In the genomic region with DNA sequence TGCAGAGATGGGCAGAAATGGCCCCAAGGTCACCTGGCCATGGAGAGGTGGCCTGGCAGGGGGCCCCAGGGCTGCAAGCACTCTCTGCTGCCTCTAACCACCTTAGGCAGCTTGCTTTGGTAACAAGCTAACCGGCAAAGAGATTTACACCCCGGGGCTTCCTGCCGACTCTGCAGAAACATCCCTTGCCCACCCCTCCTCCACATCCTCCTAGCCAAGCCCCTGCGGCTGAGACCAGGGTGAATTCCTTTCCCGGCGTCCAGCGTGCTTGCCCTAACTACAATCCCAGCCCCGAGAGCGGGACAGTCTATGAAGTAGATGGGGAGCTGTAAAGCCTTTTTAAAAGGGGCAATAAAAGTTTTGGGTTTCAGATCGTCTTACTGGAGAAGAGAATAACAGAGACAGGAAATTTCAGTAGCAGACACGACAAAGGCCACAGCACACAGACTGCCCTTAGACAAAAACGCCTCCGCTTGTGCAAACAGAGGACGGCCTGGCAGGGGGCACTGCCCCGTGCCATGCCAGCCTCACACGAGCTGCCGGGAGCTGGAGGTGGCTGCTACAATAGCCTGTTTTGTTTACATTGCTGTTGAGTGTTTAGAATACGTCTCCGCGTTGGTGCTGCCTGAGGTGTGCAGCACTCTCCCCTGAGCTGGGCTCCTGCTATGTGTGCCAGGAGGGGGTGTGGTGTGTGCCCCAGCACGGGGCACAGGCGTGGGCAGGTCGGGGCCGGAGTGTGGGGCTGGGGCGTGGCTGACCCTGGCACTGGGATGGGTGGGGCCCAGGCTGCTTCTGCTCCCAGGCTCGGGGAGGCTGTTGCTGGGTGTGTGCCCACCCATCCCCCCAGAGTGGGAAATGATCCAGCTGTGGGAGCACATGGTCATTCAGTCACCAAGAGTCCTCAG, we compare ENCODE assay signal across 9 cellular contexts. TPM values are rescaled to one million over a fixed set of nuclear protein-coding genes. Genes with fewer than 3 reads are reported as not detected.
A peak's percentile ranks its signal among the peaks of the same experiment; 100 is the strongest.
DNase-seq lines count a peak whose midpoint lies in the region; ATAC-seq and TF ChIP-seq lines count a peak whose summit lies in the region.
"Had no signal": no experiment of that assay in that cellular context is flagged by ENCODE, and none has a peak within 500 bp of the region (broad histone marks: within the 10 kb centered on the region; RNA-seq: fewer than 3 reads in every experiment).

No MANE protein-coding gene starts in this region.

- no peaks in the 10 kb centered on the region for H3K9me3 ChIP-seq in PC-9 (ENCODE audit: insufficient read depth, low read depth)
- peaks cover 3% of the 10 kb centered on the region for H3K9me3 ChIP-seq in fibroblast of lung (ENCODE audit: control insufficient read depth, insufficient read depth, low read depth, low read length)
- no peaks in the 10 kb centered on the region for H3K9me3 ChIP-seq in gastroesophageal sphincter
- no peaks in the 10 kb centered on the region for H3K9me3 ChIP-seq in aorta (ENCODE audit: control insufficient read depth, low read length)
- H3K9me3 ChIP-seq: heart left ventricle had no signal

- ATAC-seq in gastroesophageal sphincter (no peak), aorta (ENCODE audit: low FRiP score) (no peak)

- H3K9ac ChIP-seq in fibroblast of lung (ENCODE audit: insufficient read depth, low read length): no peak overlapping the region

- POLR2A ChIA-PET in activated CD4-positive, alpha-beta memory T cell treated with anti-CD3 and anti-CD28 coated beads for 36 hours (lab: Charles Lee): no interaction called here
- POLR2A ChIA-PET in activated CD4-positive, alpha-beta memory T cell treated with anti-CD3 and anti-CD28 coated beads, Interleukin-2, amount 10 ng/mL, durations not matched to agents 7 days and 5 days (lab: Charles Lee): no interaction called here
- POLR2A ChIA-PET in PC-9 (lab: Charles Lee; ENCODE audit: unreplicated experiment): interaction anchor here (0.6 to 0.7 kb wide), 3 partner anchors 183 to 1991 kb away, joined by 4 to 10 read pairs (median 7); no protein-coding TSS in a partner anchor

- no peak for TF ChIP-seq POLR2A in gastroesophageal sphincter (IDR thresholded peaks at IDR 0.05)

- peaks cover 8% of the 10 kb centered on the region for H3K4me1 Mint-ChIP-seq in activated CD4-positive, alpha-beta memory T cell treated with anti-CD3 and anti-CD28 coated beads for 36 hours (ENCODE audit: low read depth)
- peaks cover 7% of the 10 kb centered on the region for H3K4me1 Mint-ChIP-seq in activated CD4-positive, alpha-beta memory T cell treated with anti-CD3 and anti-CD28 coated beads, Interleukin-2, amount 10 ng/mL, durations not matched to agents 7 days and 5 days

- no peak for TF ChIP-seq EP300 in gastroesophageal sphincter (IDR thresholded peaks at IDR 0.05)

- no TSS peak for BruUV-seq in PC-9 (replicated peaks; lab: Mats Ljungman, UMichigan)

- no peaks in the 10 kb centered on the region for H3K36me3 Mint-ChIP-seq in activated CD4-positive, alpha-beta memory T cell treated with anti-CD3 and anti-CD28 coated beads for 36 hours
- no peaks in the 10 kb centered on the region for H3K36me3 Mint-ChIP-seq in activated CD4-positive, alpha-beta memory T cell treated with anti-CD3 and anti-CD28 coated beads, Interleukin-2, amount 10 ng/mL, durations not matched to agents 7 days and 5 days (ENCODE audit: low read depth)

- WGBS in gastroesophageal sphincter (ENCODE audit: low coverage in 1 of 2), 2 donors: 0 to 6% methylated on average over 2 to 8 of the region's 26 CpGs
- WGBS in aorta, 2 donors: 4 to 6% methylated on average over 26 of the region's 26 CpGs

- H3K79me2 ChIP-seq in PC-9 (ENCODE audit: low read depth) (no peaks in the 10 kb centered on the region), fibroblast of lung (ENCODE audit: control insufficient read depth, insufficient read depth, low read length) (no peaks in the 10 kb centered on the region)

- H4K20me1 ChIP-seq in PC-9 (ENCODE audit: insufficient read depth) (no peaks in the 10 kb centered on the region), fibroblast of lung (ENCODE audit: control insufficient read depth, extremely low read depth, insufficient read depth, low read length) (no peaks in the 10 kb centered on the region)

- H3K9me2 ChIP-seq in PC-9 (ENCODE audit: insufficient read depth): no peaks in the 10 kb centered on the region

- no peaks in the 10 kb centered on the region for H3K27me3 Mint-ChIP-seq in activated CD4-positive, alpha-beta memory T cell treated with anti-CD3 and anti-CD28 coated beads for 36 hours
- H3K27me3 Mint-ChIP-seq in activated CD4-positive, alpha-beta memory T cell treated with anti-CD3 and anti-CD28 coated beads, Interleukin-2, amount 10 ng/mL, durations not matched to agents 7 days and 5 days: no peaks in the 10 kb centered on the region

- no peak for TF ChIP-seq CTCF in PC-9 (conservative IDR thresholded peaks at IDR 0.05)
- no peak for TF ChIP-seq CTCF in fibroblast of lung (conservative IDR thresholded peaks at IDR 0.05 in 1 of 2, IDR thresholded peaks at IDR 0.05 in 1 of 2; ENCODE audit: low read depth in 1 of 2, low read length in 2 of 2)
- TF ChIP-seq CTCF in gastroesophageal sphincter (IDR thresholded peaks at IDR 0.05): no peak

- intact Hi-C loops in activated CD4-positive, alpha-beta memory T cell treated with anti-CD3 and anti-CD28 coated beads for 36 hours (cut with micrococcal nuclease): no loop called here
- intact Hi-C loops in PC-9 (cut with micrococcal nuclease; ENCODE audit: unreplicated experiment) (loop anchor here (10.0 kb wide), 1 partner anchor 225 kb away; a partner anchor contains a TSS), aorta (cut with DNase I) (no loop called here)

- H3K36me3 ChIP-seq in PC-9 (ENCODE audit: low read depth): no peaks in the 10 kb centered on the region
- no peaks in the 10 kb centered on the region for H3K36me3 ChIP-seq in fibroblast of lung (ENCODE audit: control insufficient read depth, insufficient read depth, low read length)
- no peaks in the 10 kb centered on the region for H3K36me3 ChIP-seq in gastroesophageal sphincter
- H3K36me3 ChIP-seq in aorta (ENCODE audit: control insufficient read depth in 1 of 2, insufficient read depth in 2 of 2, low read length in 1 of 2): no peaks in the 10 kb centered on the region
- H3K36me3 ChIP-seq: heart left ventricle had no signal

- peaks cover 33% of the 10 kb centered on the region for H3K27me3 ChIP-seq in PC-9 (ENCODE audit: insufficient read depth, low read depth)
- H3K27me3 ChIP-seq in fibroblast of lung (ENCODE audit: control insufficient read depth, insufficient read depth, low read length): peaks cover 5% of the 10 kb centered on the region
- H3K27me3 ChIP-seq in gastroesophageal sphincter: peaks cover 31% of the 10 kb centered on the region
- no peaks in the 10 kb centered on the region for H3K27me3 ChIP-seq in aorta (ENCODE audit: control insufficient read depth in 1 of 2, insufficient read depth in 2 of 2, low read length in 1 of 2)
- H3K27me3 ChIP-seq: heart left ventricle had no signal

- H3K27ac ChIP-seq in PC-9: no peak overlapping the region
- H3K27ac ChIP-seq in fibroblast of lung (ENCODE audit: insufficient read depth, low read length): no peak overlapping the region
- no peak overlapping the region for H3K27ac ChIP-seq in gastroesophageal sphincter
- H3K27ac ChIP-seq in aorta (ENCODE audit: low read depth in 1 of 2, low read length in 2 of 2): no peak overlapping the region
- H3K27ac ChIP-seq: heart left ventricle had no signal

- H2AFZ ChIP-seq in PC-9 (no peak overlapping the region), fibroblast of lung (ENCODE audit: low read length) (no peak overlapping the region)

- H3K4me1 ChIP-seq in PC-9 (replicated peaks; ENCODE audit: insufficient read depth) (peaks cover 22% of the 10 kb centered on the region), fibroblast of lung (ENCODE audit: control insufficient read depth, extremely low read depth, insufficient read depth, low read length) (peaks cover 11% of the 10 kb centered on the region), gastroesophageal sphincter (peaks cover 0 to 47% (median 27%) of the 10 kb centered on the region in 3 donors), aorta (ENCODE audit: control insufficient read depth in 1 of 2, insufficient read depth in 2 of 2, low read length in 2 of 2) (no peaks in the 10 kb centered on the region)

- peaks cover 13% of the 10 kb centered on the region; the same call in 1 of the 2 replicates for H3F3A ChIP-seq in PC-9 (ENCODE audit: insufficient read depth, low read depth)

- no peaks in the 10 kb centered on the region for H3K9me3 Mint-ChIP-seq in activated CD4-positive, alpha-beta memory T cell treated with anti-CD3 and anti-CD28 coated beads for 36 hours
- no peaks in the 10 kb centered on the region for H3K9me3 Mint-ChIP-seq in activated CD4-positive, alpha-beta memory T cell treated with anti-CD3 and anti-CD28 coated beads, Interleukin-2, amount 10 ng/mL, durations not matched to agents 7 days and 5 days

- DNase-seq in activated CD4-positive, alpha-beta memory T cell treated with anti-CD3 and anti-CD28 coated beads for 36 hours: peak; percentile 16
- no peak for DNase-seq in activated CD4-positive, alpha-beta memory T cell treated with anti-CD3 and anti-CD28 coated beads, Interleukin-2, amount 10 ng/mL, durations not matched to agents 7 days and 5 days
- DNase-seq in PC-9 (peak in 1 of 2 experiments; percentile 55), fibroblast of lung (ENCODE audit: low read depth in 2 of 2) (no peak), retina (peak; percentile 61), aorta (no peak), ureter (ENCODE audit: low spot score) (no peak)

- peak overlapping the region; percentile 63 for H3K4me2 ChIP-seq in PC-9
- H3K4me2 ChIP-seq in fibroblast of lung (ENCODE audit: extremely low read depth, insufficient read depth, low read length): peak overlapping the region; percentile 51

- CTCF ChIA-PET in activated CD4-positive, alpha-beta memory T cell treated with anti-CD3 and anti-CD28 coated beads for 36 hours (lab: Charles Lee): interaction anchor here (1.1 kb wide), 1 partner anchor 9 kb away, joined by 3 read pairs; no protein-coding TSS in a partner anchor
- CTCF ChIA-PET in activated CD4-positive, alpha-beta memory T cell treated with anti-CD3 and anti-CD28 coated beads, Interleukin-2, amount 10 ng/mL, durations not matched to agents 7 days and 5 days (lab: Charles Lee): no interaction called here
- CTCF ChIA-PET in PC-9 (lab: Charles Lee): interaction anchor here (0.5 to 0.6 kb wide), 2 partner anchors 273 to 487 kb away, joined by 3 read pairs; no protein-coding TSS in a partner anchor

- H3K27ac Mint-ChIP-seq in activated CD4-positive, alpha-beta memory T cell treated with anti-CD3 and anti-CD28 coated beads for 36 hours: no peak overlapping the region
- no peak overlapping the region for H3K27ac Mint-ChIP-seq in activated CD4-positive, alpha-beta memory T cell treated with anti-CD3 and anti-CD28 coated beads, Interleukin-2, amount 10 ng/mL, durations not matched to agents 7 days and 5 days

- no peak overlapping the region for H3K4me3 Mint-ChIP-seq in activated CD4-positive, alpha-beta memory T cell treated with anti-CD3 and anti-CD28 coated beads for 36 hours
- no peak overlapping the region for H3K4me3 Mint-ChIP-seq in activated CD4-positive, alpha-beta memory T cell treated with anti-CD3 and anti-CD28 coated beads, Interleukin-2, amount 10 ng/mL, durations not matched to agents 7 days and 5 days

- H3K4me3 ChIP-seq in PC-9: peak overlapping the region; percentile 13; the same call in 1 of the 2 replicates
- H3K4me3 ChIP-seq in fibroblast of lung (replicated peaks in 1 of 4; ENCODE audit: control extremely low read depth in 1 of 4, insufficient read depth in 1 of 4, low read depth in 3 of 4, low read length in 4 of 4): no peak overlapping the region
- H3K4me3 ChIP-seq in gastroesophageal sphincter: no peak overlapping the region
- H3K4me3 ChIP-seq in aorta (ENCODE audit: low read length in 2 of 2): no peak overlapping the region
- H3K4me3 ChIP-seq: heart left ventricle had no signal

RNA-seq across cellular contexts. Expression of a gene that starts 15.3 kb away (rescaled TPM):
- total RNA-seq in activated CD4-positive, alpha-beta memory T cell treated with anti-CD3 and anti-CD28 coated beads for 36 hours: not detected
- not detected for total RNA-seq in activated CD4-positive, alpha-beta memory T cell treated with anti-CD3 and anti-CD28 coated beads, Interleukin-2, amount 10 ng/mL, durations not matched to agents 7 days and 5 days
- not detected in 2 replicates for total RNA-seq in PC-9 (2021)
- not detected in 2 replicates for total RNA-seq in fibroblast of lung
- polyA plus RNA-seq in fibroblast of lung: not detected in 2 replicates
- not detected in 2 replicates for polyA plus RNA-seq in fibroblast of lung (2012)
- 1.4 TPM in 1 of 2 replicates, not detected in the other for polyA minus RNA-seq in fibroblast of lung (ENCODE audit: low replicate concordance)
- not detected for total RNA-seq in gastroesophageal sphincter
- total RNA-seq in aorta: not detected
- not detected for polyA plus RNA-seq in aorta
- not detected for total RNA-seq in ureter
- total RNA-seq: heart left ventricle had no signal
- polyA plus RNA-seq: heart left ventricle had no signal

RNA-seq across cellular contexts. Expression of a gene that starts 25.1 kb away (rescaled TPM):
- total RNA-seq in activated CD4-positive, alpha-beta memory T cell treated with anti-CD3 and anti-CD28 coated beads for 36 hours: under 1 TPM; 0.05 to 0.07 TPM
- total RNA-seq in activated CD4-positive, alpha-beta memory T cell treated with anti-CD3 and anti-CD28 coated beads, Interleukin-2, amount 10 ng/mL, durations not matched to agents 7 days and 5 days: not detected
- 0.39 and 0.50 TPM in 2 replicates for total RNA-seq in PC-9 (2021)
- under 0.01 TPM in 2 replicates for total RNA-seq in fibroblast of lung
- 0.09 TPM in 1 of 2 replicates, not detected in the other for polyA plus RNA-seq in fibroblast of lung
- polyA plus RNA-seq in fibroblast of lung (2012): 0.27 TPM in 1 of 2 replicates, not detected in the other
- polyA minus RNA-seq in fibroblast of lung (ENCODE audit: low replicate concordance): 0.20 TPM in 1 of 2 replicates, not detected in the other
- 1 to 10 TPM; 2.0 to 5.8 (median 3.1) TPM for total RNA-seq in gastroesophageal sphincter
- total RNA-seq in aorta: 10 to 100 TPM in 1 of 2 donors, 1 to 10 TPM in 1; 1.9 to 20.9 TPM
- polyA plus RNA-seq in aorta: under 1 TPM in 1 of 2 donors, not detected in 1; 0.38 TPM
- total RNA-seq in ureter: 8.8 TPM

RNA-seq across cellular contexts. Expression of a gene that starts 30.5 kb away (rescaled TPM):
- total RNA-seq in activated CD4-positive, alpha-beta memory T cell treated with anti-CD3 and anti-CD28 coated beads for 36 hours: 1 to 10 TPM; 2.2 to 2.6 TPM
- total RNA-seq in activated CD4-positive, alpha-beta memory T cell treated with anti-CD3 and anti-CD28 coated beads, Interleukin-2, amount 10 ng/mL, durations not matched to agents 7 days and 5 days: 1 to 10 TPM; 1.2 to 2.0 TPM
- total RNA-seq in PC-9 (2021) (6.1 and 13.1 TPM in 2 replicates), fibroblast of lung (5.6 and 9.1 TPM in 2 replicates), gastroesophageal sphincter (10 to 100 TPM in 1 of 4 donors, 1 to 10 TPM in 3; 1.7 to 11.8 (median 5.2) TPM), aorta (1 to 10 TPM; 3.3 to 5.8 TPM), ureter (19.6 TPM)
- polyA plus RNA-seq in fibroblast of lung (6.7 and 7.6 TPM in 2 replicates), aorta (1 to 10 TPM; 1.5 to 2.6 TPM)
- polyA plus RNA-seq in fibroblast of lung (2012): 11.1 and 12.7 TPM in 2 replicates
- polyA minus RNA-seq in fibroblast of lung (ENCODE audit: low replicate concordance): 9.0 and 10.9 TPM in 2 replicates

RNA-seq across cellular contexts. Expression of a gene that starts 49.7 kb away (rescaled TPM):
- total RNA-seq in activated CD4-positive, alpha-beta memory T cell treated with anti-CD3 and anti-CD28 coated beads for 36 hours: 1 to 10 TPM; 1.1 to 1.2 TPM
- 1 to 10 TPM in 1 of 2 experiments, under 1 TPM in 1; 0.68 to 1.2 TPM for total RNA-seq in activated CD4-positive, alpha-beta memory T cell treated with anti-CD3 and anti-CD28 coated beads, Interleukin-2, amount 10 ng/mL, durations not matched to agents 7 days and 5 days
- 28.7 and 32.7 TPM in 2 replicates for total RNA-seq in PC-9 (2021)
- 8.5 and 9.1 TPM in 2 replicates for total RNA-seq in fibroblast of lung
- 2.5 and 4.7 TPM in 2 replicates for polyA plus RNA-seq in fibroblast of lung
- 4.9 and 6.2 TPM in 2 replicates for polyA plus RNA-seq in fibroblast of lung (2012)
- 9.7 and 19.6 TPM in 2 replicates for polyA minus RNA-seq in fibroblast of lung (ENCODE audit: low replicate concordance)
- total RNA-seq in gastroesophageal sphincter: 10 to 100 TPM; 15.3 to 22.3 (median 16.0) TPM
- 10 to 100 TPM; 11.5 to 15.9 TPM for total RNA-seq in aorta
- 10 to 100 TPM in 1 of 2 donors, 1 to 10 TPM in 1; 8.1 to 14.5 TPM for polyA plus RNA-seq in aorta
- 24.9 TPM for total RNA-seq in ureter

Comparison
In these comparisons a context has a peak if more than half of its experiments do, and no peak if none do; other contexts are left out.
1. DNase-seq: peak in activated CD4-positive, alpha-beta memory T cell treated with anti-CD3 and anti-CD28 coated beads for 36 hours (single experiment) and retina (single experiment); none in activated CD4-positive, alpha-beta memory T cell treated with anti-CD3 and anti-CD28 coated beads, Interleukin-2, amount 10 ng/mL, durations not matched to agents 7 days and 5 days (single experiment), fibroblast of lung (0 of 2), aorta (0 of 2) and ureter (single experiment).